In genomic region chr15:28322129-28322588, GRCh38 we compare ENCODE assay signal across 8 cellular contexts. TPM values are rescaled to one million over a fixed set of nuclear protein-coding genes. Genes with fewer than 3 reads are reported as not detected.
DNase-seq lines count a peak whose midpoint lies in the region; ATAC-seq and TF ChIP-seq lines count a peak whose summit lies in the region.
"Not testable (repeated sequence)": the region's sequence is repeated elsewhere in the genome, so short reads cannot be mapped to it uniquely, and the experiment has no call there.

HERC2 (minus strand) TSS chr15:28322179; CDS start chr15:28321433, 746 bp downstream.

- H3K4me3 Mint-ChIP-seq in activated CD4-positive, alpha-beta memory T cell treated with anti-CD3 and anti-CD28 coated beads, Interleukin-2, amount 10 ng/mL, durations not matched to agents 7 days and 5 days, result peak within 1 kb of the TSS; percentile 94
- peak within 1 kb of the TSS; percentile 97 for H3K4me3 Mint-ChIP-seq in memory B cell

- H3K36me3 Mint-ChIP-seq in activated CD4-positive, alpha-beta memory T cell treated with anti-CD3 and anti-CD28 coated beads, Interleukin-2, amount 10 ng/mL, durations not matched to agents 7 days and 5 days (ENCODE audit: low read depth); memory B cell: not testable (repeated sequence)

- H3K9me3 Mint-ChIP-seq in activated CD4-positive, alpha-beta memory T cell treated with anti-CD3 and anti-CD28 coated beads, Interleukin-2, amount 10 ng/mL, durations not matched to agents 7 days and 5 days; memory B cell: not testable (repeated sequence)

- CTCF ChIA-PET in activated CD4-positive, alpha-beta memory T cell treated with anti-CD3 and anti-CD28 coated beads, Interleukin-2, amount 10 ng/mL, durations not matched to agents 7 days and 5 days (lab: Charles Lee), result not testable (repeated sequence)

- TF ChIP-seq CTCF in NB4 (IDR thresholded peaks at IDR 0.05; ENCODE audit: low read depth, low read length); cardiac fibroblast (IDR thresholded peaks at IDR 0.05; ENCODE audit: low read depth, low read length): not testable (repeated sequence)

- not testable (repeated sequence) for H3K36me3 ChIP-seq in rectal smooth muscle tissue (ENCODE audit: control insufficient read depth, insufficient read depth, low read length); urinary bladder (ENCODE audit: insufficient read depth)

- not testable (repeated sequence) for DNase-seq in Daoy (ENCODE audit: low read depth); NB4 (ENCODE audit: low read depth); activated CD4-positive, alpha-beta memory T cell treated with anti-CD3 and anti-CD28 coated beads, Interleukin-2, amount 10 ng/mL, durations not matched to agents 7 days and 5 days; cardiac fibroblast (ENCODE audit: low read depth in 2 of 2); glomerular endothelial cell (ENCODE audit: extremely low read depth, low read depth, low spot score); memory B cell (ENCODE audit: low spot score in 2 of 2)

- not testable (repeated sequence) for TF ChIP-seq POLR2A in NB4 (IDR thresholded peaks at IDR 0.05; ENCODE audit: extremely low read depth, insufficient read length)

- no CpG with 5 or more reads among the region's 52 CpGs for WGBS in urinary bladder

- not testable (repeated sequence) for H3K27me3 Mint-ChIP-seq in activated CD4-positive, alpha-beta memory T cell treated with anti-CD3 and anti-CD28 coated beads, Interleukin-2, amount 10 ng/mL, durations not matched to agents 7 days and 5 days; memory B cell

- H3K27ac ChIP-seq in rectal smooth muscle tissue (ENCODE audit: low read depth, low read length); urinary bladder (ENCODE audit: low read depth): not testable (repeated sequence)

- peak within 1 kb of the TSS; percentile 61 for H3K4me3 ChIP-seq in NB4 (ENCODE audit: low read depth, low read length)
- peak within 1 kb of the TSS; percentile 29 to 47 for H3K4me3 ChIP-seq in cardiac fibroblast (replicated peaks in 1 of 2; ENCODE audit: low read depth in 2 of 2, low read length in 2 of 2)
- peak within 1 kb of the TSS; percentile 29 for H3K4me3 ChIP-seq in rectal smooth muscle tissue (ENCODE audit: low read length)
- H3K4me3 ChIP-seq in urinary bladder (ENCODE audit: low read depth, low read length), result not testable (repeated sequence)

- not testable (repeated sequence) for H3K4me1 Mint-ChIP-seq in activated CD4-positive, alpha-beta memory T cell treated with anti-CD3 and anti-CD28 coated beads, Interleukin-2, amount 10 ng/mL, durations not matched to agents 7 days and 5 days; memory B cell

- peak within 1 kb of the TSS; percentile 93 for H3K27ac Mint-ChIP-seq in activated CD4-positive, alpha-beta memory T cell treated with anti-CD3 and anti-CD28 coated beads, Interleukin-2, amount 10 ng/mL, durations not matched to agents 7 days and 5 days
- peak within 1 kb of the TSS; percentile 94 for H3K27ac Mint-ChIP-seq in memory B cell

- ATAC-seq in memory B cell (ENCODE audit: low read depth), result not testable (repeated sequence)

- H3K4me1 ChIP-seq in rectal smooth muscle tissue (ENCODE audit: control insufficient read depth, insufficient read depth, low read length); urinary bladder (ENCODE audit: insufficient read depth): not testable (repeated sequence)

- POLR2A ChIA-PET in activated CD4-positive, alpha-beta memory T cell treated with anti-CD3 and anti-CD28 coated beads, Interleukin-2, amount 10 ng/mL, durations not matched to agents 7 days and 5 days (lab: Charles Lee), result not testable (repeated sequence)

- not testable (repeated sequence) for H3K27me3 ChIP-seq in rectal smooth muscle tissue (ENCODE audit: control insufficient read depth, insufficient read depth, low read length)

- H3K9ac ChIP-seq in rectal smooth muscle tissue (ENCODE audit: low read length), result not testable (repeated sequence)

RNA-seq across cellular contexts. Expression of gene HERC2, which starts in this region (rescaled TPM):
- total RNA-seq in Daoy (2014; rRNA removed; shearing (Covaris generic)), result 22.3 and 33.3 TPM in 2 replicates
- total RNA-seq in activated CD4-positive, alpha-beta memory T cell treated with anti-CD3 and anti-CD28 coated beads, Interleukin-2, amount 10 ng/mL, durations not matched to agents 7 days and 5 days, result 10 to 100 TPM; 30.2 to 33.7 TPM
- total RNA-seq in glomerular endothelial cell, result 42.1 and 68.9 TPM in 2 replicates
- 50.1 TPM for total RNA-seq in urinary bladder
- polyA plus RNA-seq in urinary bladder, result 37.9 TPM
